1 cellular context compared by ENCODE assay signal in the genomic region with DNA sequence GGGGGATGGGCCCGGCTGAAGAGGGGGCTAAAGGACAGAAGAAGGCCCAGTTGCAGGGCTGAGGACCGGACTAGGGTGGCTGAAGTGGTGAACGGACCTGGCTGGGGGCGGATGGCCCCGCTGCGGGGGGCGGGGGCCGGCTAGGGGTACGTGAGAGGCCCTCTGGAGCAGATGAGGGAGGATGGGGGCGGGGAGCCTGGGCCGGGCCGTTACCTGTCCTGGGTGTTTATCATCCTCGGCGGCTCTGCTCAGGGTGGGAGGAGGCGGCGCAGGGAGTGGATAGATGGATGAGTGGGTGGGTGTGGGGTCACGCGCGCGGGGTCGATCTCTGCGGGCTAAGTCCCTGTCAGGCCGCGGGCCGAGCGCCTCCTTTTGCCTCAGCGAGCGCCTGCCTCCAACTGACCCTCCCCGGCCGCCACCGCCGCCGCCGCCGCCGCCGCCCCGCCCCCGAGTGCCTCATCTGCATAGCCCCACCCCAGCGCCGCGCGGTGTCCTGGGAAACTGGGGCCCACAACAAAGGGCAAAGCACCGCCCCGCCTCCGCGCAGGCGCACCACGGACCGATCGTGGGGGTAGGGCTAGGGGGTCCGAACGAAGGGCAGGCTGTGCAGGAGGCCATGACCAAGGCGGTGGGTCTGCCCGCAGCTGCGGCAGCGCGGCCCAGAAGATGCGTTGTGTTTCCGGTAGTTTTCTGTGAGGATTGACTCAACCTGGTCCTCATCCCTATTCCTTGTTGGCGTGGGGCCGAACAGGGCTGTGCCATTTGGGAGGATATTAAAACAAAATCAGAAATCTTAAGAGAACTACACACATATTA.
TF ChIP-seq lines count a peak whose summit lies in the region.

No MANE protein-coding gene starts in this region.

TF ChIP-seq in WTC11, 78 proteins besides CTCF, POLR2A, EP300 and RAD21 (continued from another document and continues in another):
- TF ChIP-seq STAT6 (CRISPR knock-in tag; conservative IDR thresholded peaks at IDR 0.05; ENCODE audit: low read depth) (no peak), TP53 (CRISPR knock-in tag; IDR thresholded peaks at IDR 0.05) (0 out of 2 replicates have a peak, but pooled peaks have one; percentile 12), SOX15 (CRISPR knock-in tag; IDR thresholded peaks at IDR 0.05) (no peak), TEAD1 (CRISPR knock-in tag; IDR thresholded peaks at IDR 0.05) (peak; percentile 12; the same call in 1 of the 2 replicates), ZNF416 (CRISPR knock-in tag; IDR thresholded peaks at IDR 0.05) (peak; percentile 85; the same call in 1 of the 2 replicates), OVOL2 (CRISPR knock-in tag; IDR thresholded peaks at IDR 0.05; ENCODE audit: borderline replicate concordance) (no peak), ELF4 (CRISPR knock-in tag; IDR thresholded peaks at IDR 0.05; ENCODE audit: low read depth) (no peak), JAZF1 (CRISPR knock-in tag; IDR thresholded peaks at IDR 0.05) (no peak), GABPB1 (CRISPR knock-in tag; IDR thresholded peaks at IDR 0.05) (no peak), FOXJ3 (CRISPR knock-in tag; IDR thresholded peaks at IDR 0.05; ENCODE audit: borderline replicate concordance) (no peak), IRF1 (CRISPR knock-in tag; IDR thresholded peaks at IDR 0.05) (no peak), KAT7 (CRISPR knock-in tag; IDR thresholded peaks at IDR 0.05; ENCODE audit: borderline replicate concordance) (no peak; the same call in 1 of the 2 replicates), HMGA2 (CRISPR knock-in tag; IDR thresholded peaks at IDR 0.05) (no peak), NR1H2 (CRISPR knock-in tag; IDR thresholded peaks at IDR 0.05) (no peak), AFF4 (CRISPR knock-in tag; IDR thresholded peaks at IDR 0.05; ENCODE audit: borderline replicate concordance) (no peak), MXD4 (CRISPR knock-in tag; IDR thresholded peaks at IDR 0.05; ENCODE audit: borderline replicate concordance) (no peak), IRF2 (CRISPR knock-in tag; IDR thresholded peaks at IDR 0.05; ENCODE audit: borderline replicate concordance, low read depth) (no peak), GTF2I (CRISPR knock-in tag; conservative IDR thresholded peaks at IDR 0.05) (no peak), MYBL2 (CRISPR knock-in tag; IDR thresholded peaks at IDR 0.05) (0 out of 2 replicates have a peak, but pooled peaks have one; percentile 50), RELA (CRISPR knock-in tag; IDR thresholded peaks at IDR 0.05; ENCODE audit: borderline replicate concordance) (0 out of 2 replicates have a peak, but pooled peaks have one; percentile 23), CBFB (CRISPR knock-in tag; IDR thresholded peaks at IDR 0.05; ENCODE audit: low read depth) (no peak), NFATC4 (CRISPR knock-in tag; IDR thresholded peaks at IDR 0.05) (peak; percentile 66; the same call in 1 of the 2 replicates), ETV6 (CRISPR knock-in tag; IDR thresholded peaks at IDR 0.05) (no peak), ZBTB43 (CRISPR knock-in tag; IDR thresholded peaks at IDR 0.05) (0 out of 2 replicates have a peak, but pooled peaks have one; percentile 55), EMX1 (CRISPR knock-in tag; IDR thresholded peaks at IDR 0.05) (no peak), FOXP1 (CRISPR knock-in tag; IDR thresholded peaks at IDR 0.05; ENCODE audit: borderline replicate concordance) (peak; percentile 90; the same call in 1 of the 2 replicates), ZNF121 (CRISPR knock-in tag; IDR thresholded peaks at IDR 0.05) (no peak)
- TF ChIP-seq, protein P1, sequence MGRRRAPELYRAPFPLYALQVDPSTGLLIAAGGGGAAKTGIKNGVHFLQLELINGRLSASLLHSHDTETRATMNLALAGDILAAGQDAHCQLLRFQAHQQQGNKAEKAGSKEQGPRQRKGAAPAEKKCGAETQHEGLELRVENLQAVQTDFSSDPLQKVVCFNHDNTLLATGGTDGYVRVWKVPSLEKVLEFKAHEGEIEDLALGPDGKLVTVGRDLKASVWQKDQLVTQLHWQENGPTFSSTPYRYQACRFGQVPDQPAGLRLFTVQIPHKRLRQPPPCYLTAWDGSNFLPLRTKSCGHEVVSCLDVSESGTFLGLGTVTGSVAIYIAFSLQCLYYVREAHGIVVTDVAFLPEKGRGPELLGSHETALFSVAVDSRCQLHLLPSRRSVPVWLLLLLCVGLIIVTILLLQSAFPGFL (CRISPR knock-in tag; IDR thresholded peaks at IDR 0.05; ENCODE audit: borderline replicate concordance): no peak
- TF ChIP-seq, protein P2, sequence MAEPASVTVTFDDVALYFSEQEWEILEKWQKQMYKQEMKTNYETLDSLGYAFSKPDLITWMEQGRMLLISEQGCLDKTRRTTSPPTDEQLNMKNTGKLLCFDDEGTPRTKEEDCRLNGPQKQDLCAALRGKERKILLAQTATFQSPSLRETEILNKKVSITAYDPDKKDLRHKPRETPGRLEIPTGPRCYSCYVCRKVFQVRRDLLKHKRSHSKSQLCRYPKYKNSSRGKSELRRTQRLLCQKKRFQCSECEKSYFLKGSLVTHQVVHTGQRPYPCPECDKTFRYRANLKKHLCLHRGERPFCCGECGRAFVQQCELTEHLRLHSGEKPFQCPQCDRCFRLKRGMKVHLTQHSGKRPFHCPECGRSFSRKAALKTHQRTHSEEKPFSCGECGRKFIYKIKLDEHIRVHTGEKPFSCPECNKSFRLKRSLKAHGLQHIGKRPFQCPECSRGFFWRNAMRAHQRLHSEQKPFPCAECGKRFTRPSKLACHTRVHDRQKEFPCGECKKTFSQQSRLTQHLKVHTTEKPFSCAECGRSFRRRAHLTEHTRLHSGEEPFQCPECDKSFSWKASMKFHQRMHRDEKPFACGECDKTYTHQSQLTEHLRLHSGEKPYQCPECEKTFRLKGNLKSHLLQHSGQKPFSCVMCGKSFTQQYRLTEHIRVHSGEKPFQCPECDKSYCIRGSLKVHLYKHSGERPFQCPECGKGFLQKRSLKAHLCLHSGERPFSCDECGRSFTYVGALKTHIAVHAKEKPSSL (CRISPR knock-in tag; conservative IDR thresholded peaks at IDR 0.05): no peak
- TF ChIP-seq, protein P3, sequence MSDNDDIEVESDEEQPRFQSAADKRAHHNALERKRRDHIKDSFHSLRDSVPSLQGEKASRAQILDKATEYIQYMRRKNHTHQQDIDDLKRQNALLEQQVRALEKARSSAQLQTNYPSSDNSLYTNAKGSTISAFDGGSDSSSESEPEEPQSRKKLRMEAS (CRISPR knock-in tag; IDR thresholded peaks at IDR 0.05): no peak; the same call in 1 of the 2 replicates
- TF ChIP-seq, protein P4, sequence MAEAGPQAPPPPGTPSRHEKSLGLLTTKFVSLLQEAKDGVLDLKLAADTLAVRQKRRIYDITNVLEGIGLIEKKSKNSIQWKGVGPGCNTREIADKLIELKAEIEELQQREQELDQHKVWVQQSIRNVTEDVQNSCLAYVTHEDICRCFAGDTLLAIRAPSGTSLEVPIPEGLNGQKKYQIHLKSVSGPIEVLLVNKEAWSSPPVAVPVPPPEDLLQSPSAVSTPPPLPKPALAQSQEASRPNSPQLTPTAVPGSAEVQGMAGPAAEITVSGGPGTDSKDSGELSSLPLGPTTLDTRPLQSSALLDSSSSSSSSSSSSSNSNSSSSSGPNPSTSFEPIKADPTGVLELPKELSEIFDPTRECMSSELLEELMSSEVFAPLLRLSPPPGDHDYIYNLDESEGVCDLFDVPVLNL (CRISPR knock-in tag; IDR thresholded peaks at IDR 0.05; ENCODE audit: borderline replicate concordance, low read depth): no peak
- TF ChIP-seq, protein P5, sequence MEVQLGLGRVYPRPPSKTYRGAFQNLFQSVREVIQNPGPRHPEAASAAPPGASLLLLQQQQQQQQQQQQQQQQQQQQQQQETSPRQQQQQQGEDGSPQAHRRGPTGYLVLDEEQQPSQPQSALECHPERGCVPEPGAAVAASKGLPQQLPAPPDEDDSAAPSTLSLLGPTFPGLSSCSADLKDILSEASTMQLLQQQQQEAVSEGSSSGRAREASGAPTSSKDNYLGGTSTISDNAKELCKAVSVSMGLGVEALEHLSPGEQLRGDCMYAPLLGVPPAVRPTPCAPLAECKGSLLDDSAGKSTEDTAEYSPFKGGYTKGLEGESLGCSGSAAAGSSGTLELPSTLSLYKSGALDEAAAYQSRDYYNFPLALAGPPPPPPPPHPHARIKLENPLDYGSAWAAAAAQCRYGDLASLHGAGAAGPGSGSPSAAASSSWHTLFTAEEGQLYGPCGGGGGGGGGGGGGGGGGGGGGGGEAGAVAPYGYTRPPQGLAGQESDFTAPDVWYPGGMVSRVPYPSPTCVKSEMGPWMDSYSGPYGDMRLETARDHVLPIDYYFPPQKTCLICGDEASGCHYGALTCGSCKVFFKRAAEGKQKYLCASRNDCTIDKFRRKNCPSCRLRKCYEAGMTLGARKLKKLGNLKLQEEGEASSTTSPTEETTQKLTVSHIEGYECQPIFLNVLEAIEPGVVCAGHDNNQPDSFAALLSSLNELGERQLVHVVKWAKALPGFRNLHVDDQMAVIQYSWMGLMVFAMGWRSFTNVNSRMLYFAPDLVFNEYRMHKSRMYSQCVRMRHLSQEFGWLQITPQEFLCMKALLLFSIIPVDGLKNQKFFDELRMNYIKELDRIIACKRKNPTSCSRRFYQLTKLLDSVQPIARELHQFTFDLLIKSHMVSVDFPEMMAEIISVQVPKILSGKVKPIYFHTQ (CRISPR knock-in tag; IDR thresholded peaks at IDR 0.05): no peak
- TF ChIP-seq, protein P6, sequence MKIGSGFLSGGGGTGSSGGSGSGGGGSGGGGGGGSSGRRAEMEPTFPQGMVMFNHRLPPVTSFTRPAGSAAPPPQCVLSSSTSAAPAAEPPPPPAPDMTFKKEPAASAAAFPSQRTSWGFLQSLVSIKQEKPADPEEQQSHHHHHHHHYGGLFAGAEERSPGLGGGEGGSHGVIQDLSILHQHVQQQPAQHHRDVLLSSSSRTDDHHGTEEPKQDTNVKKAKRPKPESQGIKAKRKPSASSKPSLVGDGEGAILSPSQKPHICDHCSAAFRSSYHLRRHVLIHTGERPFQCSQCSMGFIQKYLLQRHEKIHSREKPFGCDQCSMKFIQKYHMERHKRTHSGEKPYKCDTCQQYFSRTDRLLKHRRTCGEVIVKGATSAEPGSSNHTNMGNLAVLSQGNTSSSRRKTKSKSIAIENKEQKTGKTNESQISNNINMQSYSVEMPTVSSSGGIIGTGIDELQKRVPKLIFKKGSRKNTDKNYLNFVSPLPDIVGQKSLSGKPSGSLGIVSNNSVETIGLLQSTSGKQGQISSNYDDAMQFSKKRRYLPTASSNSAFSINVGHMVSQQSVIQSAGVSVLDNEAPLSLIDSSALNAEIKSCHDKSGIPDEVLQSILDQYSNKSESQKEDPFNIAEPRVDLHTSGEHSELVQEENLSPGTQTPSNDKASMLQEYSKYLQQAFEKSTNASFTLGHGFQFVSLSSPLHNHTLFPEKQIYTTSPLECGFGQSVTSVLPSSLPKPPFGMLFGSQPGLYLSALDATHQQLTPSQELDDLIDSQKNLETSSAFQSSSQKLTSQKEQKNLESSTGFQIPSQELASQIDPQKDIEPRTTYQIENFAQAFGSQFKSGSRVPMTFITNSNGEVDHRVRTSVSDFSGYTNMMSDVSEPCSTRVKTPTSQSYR (CRISPR knock-in tag; IDR thresholded peaks at IDR 0.05): peak; percentile 84
